In genomic region chr22:49996192-49996531, GRCh38 we compare ENCODE assay signal across 22 cellular contexts. TPM values are rescaled to one million over a fixed set of nuclear protein-coding genes. Genes with fewer than 3 reads are reported as not detected.
"Had no signal": no experiment of that assay in that cellular context is flagged by ENCODE, and none has a peak within 500 bp of the region (broad histone marks: within the 10 kb centered on the region; RNA-seq: fewer than 3 reads in every experiment).

No MANE protein-coding gene starts in this region.

- H3K4me3 Mint-ChIP-seq: activated B cell treated with CpG ODN at 0.5 μM for 24 hours; activated CD8-positive, alpha-beta T cell treated with anti-CD3 and anti-CD28 coated beads, Interleukin-2, amount 10 ng/mL, durations not matched to agents 7 days and 5 days; activated naive CD8-positive, alpha-beta T cell treated with anti-CD3 and anti-CD28 coated beads, Interleukin-2, amount 50 U/mL, for 24 hours; activated T-cell treated with anti-CD3 and anti-CD28 coated beads, Interleukin-2, amount 50 U/mL, for 72 hours; endodermal cell; nephron had no signal

- H3K4me1 ChIP-seq: prostate gland had no signal

- H3K27ac ChIP-seq: gastroesophageal sphincter, prostate gland, thoracic aorta had no signal

- H3K9me3 ChIP-seq: prostate gland had no signal

- DNase-seq: activated B cell treated with CpG ODN at 0.5 μM for 24 hours; activated CD4-positive, alpha-beta T cell treated with anti-CD3 and anti-CD28 coated beads for 48 hours; activated CD8-positive, alpha-beta memory T cell treated with anti-CD3 and anti-CD28 coated beads, Interleukin-2, amount 50 U/mL, for 4 hours; activated CD8-positive, alpha-beta T cell treated with anti-CD3 and anti-CD28 coated beads, Interleukin-2, amount 10 ng/mL, durations not matched to agents 7 days and 5 days; activated naive CD4-positive, alpha-beta T cell treated with Interleukin-2 at 50 U/mL for 16 hours; activated naive CD8-positive, alpha-beta T cell treated with anti-CD3 and anti-CD28 coated beads, Interleukin-2, amount 50 U/mL, for 24 hours; activated T-cell treated with anti-CD3 and anti-CD28 coated beads, Interleukin-2, amount 50 U/mL, for 72 hours; cerebellar nuclear complex; dermis blood vessel endothelial cell; endodermal cell; mammary epithelial cell; T-helper 2 cell had no signal

- FAIRE-seq: islet of Langerhans had no signal

- H3K4me3 ChIP-seq: gastroesophageal sphincter, prostate gland, thoracic aorta had no signal

- ATAC-seq: activated CD8-positive, alpha-beta T cell treated with anti-CD3 and anti-CD28 coated beads, Interleukin-2, amount 10 ng/mL, durations not matched to agents 7 days and 5 days; activated naive CD8-positive, alpha-beta T cell treated with anti-CD3 and anti-CD28 coated beads, Interleukin-2, amount 50 U/mL, for 24 hours; activated T-cell treated with anti-CD3 and anti-CD28 coated beads, Interleukin-2, amount 50 U/mL, for 72 hours; gastroesophageal sphincter; right cardiac atrium had no signal

- H3K4me1 Mint-ChIP-seq: endodermal cell had no signal

- H3K27ac Mint-ChIP-seq: activated B cell treated with CpG ODN at 0.5 μM for 24 hours; activated CD8-positive, alpha-beta T cell treated with anti-CD3 and anti-CD28 coated beads, Interleukin-2, amount 10 ng/mL, durations not matched to agents 7 days and 5 days; activated naive CD8-positive, alpha-beta T cell treated with anti-CD3 and anti-CD28 coated beads, Interleukin-2, amount 50 U/mL, for 24 hours; endodermal cell; nephron had no signal

- H3K36me3 ChIP-seq: gastroesophageal sphincter, prostate gland, thoracic aorta had no signal

RNA-seq across cellular contexts. Expression of gene IL17REL, which starts 16.4 kb away (rescaled TPM):
- total RNA-seq: activated CD8-positive, alpha-beta T cell treated with anti-CD3 and anti-CD28 coated beads, Interleukin-2, amount 10 ng/mL, durations not matched to agents 7 days and 5 days; aorta; epithelial cell of proximal tubule; gastroesophageal sphincter; mammary epithelial cell; omental fat pad; thoracic aorta; urinary bladder had no signal
- polyA plus RNA-seq: mammary epithelial cell, right cardiac atrium had no signal
